1 cellular context compared by ENCODE assay signal in genomic region chr3:72336821-72337479, GRCh38.
TF ChIP-seq lines count a peak whose summit lies in the region.

No MANE protein-coding gene starts in this region.

TF ChIP-seq in K562, 482 proteins besides CTCF, POLR2A, EP300 and RAD21 (continued from another document and continues in another):
- TF ChIP-seq VEZF1 (CRISPR knock-in tag; IDR thresholded peaks at IDR 0.05) (peak; percentile 93), EGR1 (conservative IDR thresholded peaks at IDR 0.05) (no peak), ZNF561 (CRISPR knock-in tag; conservative IDR thresholded peaks at IDR 0.05) (no peak), SREBF1 (IDR thresholded peaks at IDR 0.05; ENCODE audit: borderline replicate concordance, low read depth, low read length) (no peak), TRIM24 (IDR thresholded peaks at IDR 0.05) (peak in 1 of 2 experiments; percentile 13; a peak in 1 of 4 replicates), ATF7 (IDR thresholded peaks at IDR 0.05) (peak; percentile 38; the same call in 1 of the 2 replicates), BHLHE40 (IDR thresholded peaks at IDR 0.05; ENCODE audit: low read length) (peak; percentile 87), TOE1 (IDR thresholded peaks at IDR 0.05; ENCODE audit: borderline replicate concordance) (peak; percentile 64), TOE1 (CRISPR knock-in tag; IDR thresholded peaks at IDR 0.05; ENCODE audit: borderline replicate concordance, low read depth) (no peak), SMARCE1 (IDR thresholded peaks at IDR 0.05) (0 out of 2 replicates have a peak, but pooled peaks have one; percentile 38), MTA3 (IDR thresholded peaks at IDR 0.05; ENCODE audit: borderline replicate concordance) (peak; percentile 57; the same call in 1 of the 2 replicates), ZC3H4 (CRISPR knock-in tag; IDR thresholded peaks at IDR 0.05; ENCODE audit: borderline replicate concordance) (no peak), PKNOX1 (IDR thresholded peaks at IDR 0.05) (peak; percentile 19; the same call in 1 of the 2 replicates), ARID1B (IDR thresholded peaks at IDR 0.05) (peak; percentile 61), LEF1 (IDR thresholded peaks at IDR 0.05) (peak; percentile 68), CXXC5 (CRISPR knock-in tag; IDR thresholded peaks at IDR 0.05) (peak; percentile 44), E2F6 (IDR thresholded peaks at IDR 0.05; ENCODE audit: borderline replicate concordance in 1 of 2, extremely low read depth in 1 of 2, insufficient read depth in 1 of 2, insufficient read length in 1 of 2, low read depth in 1 of 2, low read length in 1 of 2, poor library complexity in 1 of 2, severe bottlenecking in 1 of 2) (peak in 1 of 2 experiments; percentile 33), SMAD4 (CRISPR knock-in tag; conservative IDR thresholded peaks at IDR 0.05) (peak; percentile 63), CBX1 (IDR thresholded peaks at IDR 0.05; ENCODE audit: low read depth) (0 out of 2 replicates have a peak, but pooled peaks have one; percentile 39), JUND (IDR thresholded peaks at IDR 0.05; ENCODE audit: borderline replicate concordance, low read depth, low read length) (peak; percentile 46; the same call in 1 of the 2 replicates), JUND (tag; IDR thresholded peaks at IDR 0.05; ENCODE audit: borderline replicate concordance, low read depth, low read length) (no peak; the same call in 2 of the 3 replicates), MCM2 (IDR thresholded peaks at IDR 0.05; ENCODE audit: low read depth) (no peak), KAT8 (IDR thresholded peaks at IDR 0.05; ENCODE audit: low read depth) (no peak), NFIC (IDR thresholded peaks at IDR 0.05) (peak; percentile 71), HDGF (IDR thresholded peaks at IDR 0.05) (peak; percentile 97), BACH1 (tag; IDR thresholded peaks at IDR 0.05) (no peak), CBFA2T3 (IDR thresholded peaks at IDR 0.05) (peak; percentile 49; the same call in 1 of the 2 replicates), PHF8 (IDR thresholded peaks at IDR 0.05; ENCODE audit: borderline replicate concordance, low read length) (peak; percentile 17; the same call in 1 of the 2 replicates), PHF20 (IDR thresholded peaks at IDR 0.05; ENCODE audit: partially characterized antibody) (peak; percentile 59), RCOR1 (IDR thresholded peaks at IDR 0.05; ENCODE audit: borderline replicate concordance in 1 of 2, low read depth in 2 of 2, low read length in 2 of 2) (0 out of 4 replicates have a peak, but pooled peaks of 1 of the 2 experiments have one; percentile 10), TFAM (CRISPR knock-in tag; conservative IDR thresholded peaks at IDR 0.05) (no peak), L3MBTL2 (IDR thresholded peaks at IDR 0.05) (peak; percentile 69), NCOA4 (IDR thresholded peaks at IDR 0.05; ENCODE audit: partially characterized antibody) (no peak), ETV5 (CRISPR knock-in tag; IDR thresholded peaks at IDR 0.05; ENCODE audit: low read depth) (peak; percentile 36; the same call in 1 of the 2 replicates), MAX (CRISPR knock-in tag; IDR thresholded peaks at IDR 0.05) (peak; percentile 78), EHMT2 (IDR thresholded peaks at IDR 0.05) (peak; percentile 64; the same call in 1 of the 2 replicates), ARID2 (IDR thresholded peaks at IDR 0.05) (peak; percentile 85), NCOR1 (IDR thresholded peaks at IDR 0.05) (peak; percentile 60), ARHGAP35 (IDR thresholded peaks at IDR 0.05; ENCODE audit: partially characterized antibody) (peak; percentile 60), MTA1 (IDR thresholded peaks at IDR 0.05; ENCODE audit: borderline replicate concordance) (0 out of 2 replicates have a peak, but pooled peaks have one; percentile 16), WHSC1 (IDR thresholded peaks at IDR 0.05; ENCODE audit: low read length) (no peak), ZNF431 (CRISPR knock-in tag; IDR thresholded peaks at IDR 0.05) (0 out of 2 replicates have a peak, but pooled peaks have one; percentile 60), POLR3G (IDR thresholded peaks at IDR 0.05; ENCODE audit: extremely low read depth, insufficient read length, insufficient replicate concordance) (no peak), USF1 (CRISPR knock-in tag; IDR thresholded peaks at IDR 0.05) (peak; percentile 39; the same call in 1 of the 2 replicates), CTBP1 (IDR thresholded peaks at IDR 0.05; ENCODE audit: borderline replicate concordance) (peak; percentile 70; the same call in 1 of the 2 replicates), POLR2G (IDR thresholded peaks at IDR 0.05; ENCODE audit: low read depth, low read length) (peak; percentile 31; the same call in 1 of the 2 replicates)
- TF ChIP-seq, protein P1, sequence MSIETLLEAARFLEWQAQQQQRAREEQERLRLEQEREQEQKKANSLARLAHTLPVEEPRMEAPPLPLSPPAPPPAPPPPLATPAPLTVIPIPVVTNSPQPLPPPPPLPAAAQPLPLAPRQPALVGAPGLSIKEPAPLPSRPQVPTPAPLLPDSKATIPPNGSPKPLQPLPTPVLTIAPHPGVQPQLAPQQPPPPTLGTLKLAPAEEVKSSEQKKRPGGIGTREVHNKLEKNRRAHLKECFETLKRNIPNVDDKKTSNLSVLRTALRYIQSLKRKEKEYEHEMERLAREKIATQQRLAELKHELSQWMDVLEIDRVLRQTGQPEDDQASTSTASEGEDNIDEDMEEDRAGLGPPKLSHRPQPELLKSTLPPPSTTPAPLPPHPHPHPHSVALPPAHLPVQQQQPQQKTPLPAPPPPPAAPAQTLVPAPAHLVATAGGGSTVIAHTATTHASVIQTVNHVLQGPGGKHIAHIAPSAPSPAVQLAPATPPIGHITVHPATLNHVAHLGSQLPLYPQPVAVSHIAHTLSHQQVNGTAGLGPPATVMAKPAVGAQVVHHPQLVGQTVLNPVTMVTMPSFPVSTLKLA (conservative IDR thresholded peaks at IDR 0.05): peak; percentile 56 to 73
- TF ChIP-seq, protein P2, sequence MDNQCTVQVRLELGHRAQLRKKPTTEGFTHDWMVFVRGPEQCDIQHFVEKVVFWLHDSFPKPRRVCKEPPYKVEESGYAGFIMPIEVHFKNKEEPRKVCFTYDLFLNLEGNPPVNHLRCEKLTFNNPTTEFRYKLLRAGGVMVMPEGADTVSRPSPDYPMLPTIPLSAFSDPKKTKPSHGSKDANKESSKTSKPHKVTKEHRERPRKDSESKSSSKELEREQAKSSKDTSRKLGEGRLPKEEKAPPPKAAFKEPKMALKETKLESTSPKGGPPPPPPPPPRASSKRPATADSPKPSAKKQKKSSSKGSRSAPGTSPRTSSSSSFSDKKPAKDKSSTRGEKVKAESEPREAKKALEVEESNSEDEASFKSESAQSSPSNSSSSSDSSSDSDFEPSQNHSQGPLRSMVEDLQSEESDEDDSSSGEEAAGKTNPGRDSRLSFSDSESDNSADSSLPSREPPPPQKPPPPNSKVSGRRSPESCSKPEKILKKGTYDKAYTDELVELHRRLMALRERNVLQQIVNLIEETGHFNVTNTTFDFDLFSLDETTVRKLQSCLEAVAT (IDR thresholded peaks at IDR 0.05): peak; percentile 42 to 55; a peak in 2 of 4 replicates
- TF ChIP-seq, protein P3, sequence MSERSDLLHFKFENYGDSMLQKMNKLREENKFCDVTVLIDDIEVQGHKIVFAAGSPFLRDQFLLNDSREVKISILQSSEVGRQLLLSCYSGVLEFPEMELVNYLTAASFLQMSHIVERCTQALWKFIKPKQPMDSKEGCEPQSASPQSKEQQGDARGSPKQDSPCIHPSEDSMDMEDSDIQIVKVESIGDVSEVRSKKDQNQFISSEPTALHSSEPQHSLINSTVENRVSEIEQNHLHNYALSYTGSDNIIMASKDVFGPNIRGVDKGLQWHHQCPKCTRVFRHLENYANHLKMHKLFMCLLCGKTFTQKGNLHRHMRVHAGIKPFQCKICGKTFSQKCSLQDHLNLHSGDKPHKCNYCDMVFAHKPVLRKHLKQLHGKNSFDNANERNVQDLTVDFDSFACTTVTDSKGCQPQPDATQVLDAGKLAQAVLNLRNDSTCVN (CRISPR knock-in tag; IDR thresholded peaks at IDR 0.05): peak; percentile 56; the same call in 1 of the 2 replicates
- TF ChIP-seq, protein P4, sequence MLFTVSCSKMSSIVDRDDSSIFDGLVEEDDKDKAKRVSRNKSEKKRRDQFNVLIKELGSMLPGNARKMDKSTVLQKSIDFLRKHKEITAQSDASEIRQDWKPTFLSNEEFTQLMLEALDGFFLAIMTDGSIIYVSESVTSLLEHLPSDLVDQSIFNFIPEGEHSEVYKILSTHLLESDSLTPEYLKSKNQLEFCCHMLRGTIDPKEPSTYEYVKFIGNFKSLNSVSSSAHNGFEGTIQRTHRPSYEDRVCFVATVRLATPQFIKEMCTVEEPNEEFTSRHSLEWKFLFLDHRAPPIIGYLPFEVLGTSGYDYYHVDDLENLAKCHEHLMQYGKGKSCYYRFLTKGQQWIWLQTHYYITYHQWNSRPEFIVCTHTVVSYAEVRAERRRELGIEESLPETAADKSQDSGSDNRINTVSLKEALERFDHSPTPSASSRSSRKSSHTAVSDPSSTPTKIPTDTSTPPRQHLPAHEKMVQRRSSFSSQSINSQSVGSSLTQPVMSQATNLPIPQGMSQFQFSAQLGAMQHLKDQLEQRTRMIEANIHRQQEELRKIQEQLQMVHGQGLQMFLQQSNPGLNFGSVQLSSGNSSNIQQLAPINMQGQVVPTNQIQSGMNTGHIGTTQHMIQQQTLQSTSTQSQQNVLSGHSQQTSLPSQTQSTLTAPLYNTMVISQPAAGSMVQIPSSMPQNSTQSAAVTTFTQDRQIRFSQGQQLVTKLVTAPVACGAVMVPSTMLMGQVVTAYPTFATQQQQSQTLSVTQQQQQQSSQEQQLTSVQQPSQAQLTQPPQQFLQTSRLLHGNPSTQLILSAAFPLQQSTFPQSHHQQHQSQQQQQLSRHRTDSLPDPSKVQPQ (CRISPR knock-in tag; IDR thresholded peaks at IDR 0.05; ENCODE audit: borderline replicate concordance): no peak
- TF ChIP-seq, protein P5, sequence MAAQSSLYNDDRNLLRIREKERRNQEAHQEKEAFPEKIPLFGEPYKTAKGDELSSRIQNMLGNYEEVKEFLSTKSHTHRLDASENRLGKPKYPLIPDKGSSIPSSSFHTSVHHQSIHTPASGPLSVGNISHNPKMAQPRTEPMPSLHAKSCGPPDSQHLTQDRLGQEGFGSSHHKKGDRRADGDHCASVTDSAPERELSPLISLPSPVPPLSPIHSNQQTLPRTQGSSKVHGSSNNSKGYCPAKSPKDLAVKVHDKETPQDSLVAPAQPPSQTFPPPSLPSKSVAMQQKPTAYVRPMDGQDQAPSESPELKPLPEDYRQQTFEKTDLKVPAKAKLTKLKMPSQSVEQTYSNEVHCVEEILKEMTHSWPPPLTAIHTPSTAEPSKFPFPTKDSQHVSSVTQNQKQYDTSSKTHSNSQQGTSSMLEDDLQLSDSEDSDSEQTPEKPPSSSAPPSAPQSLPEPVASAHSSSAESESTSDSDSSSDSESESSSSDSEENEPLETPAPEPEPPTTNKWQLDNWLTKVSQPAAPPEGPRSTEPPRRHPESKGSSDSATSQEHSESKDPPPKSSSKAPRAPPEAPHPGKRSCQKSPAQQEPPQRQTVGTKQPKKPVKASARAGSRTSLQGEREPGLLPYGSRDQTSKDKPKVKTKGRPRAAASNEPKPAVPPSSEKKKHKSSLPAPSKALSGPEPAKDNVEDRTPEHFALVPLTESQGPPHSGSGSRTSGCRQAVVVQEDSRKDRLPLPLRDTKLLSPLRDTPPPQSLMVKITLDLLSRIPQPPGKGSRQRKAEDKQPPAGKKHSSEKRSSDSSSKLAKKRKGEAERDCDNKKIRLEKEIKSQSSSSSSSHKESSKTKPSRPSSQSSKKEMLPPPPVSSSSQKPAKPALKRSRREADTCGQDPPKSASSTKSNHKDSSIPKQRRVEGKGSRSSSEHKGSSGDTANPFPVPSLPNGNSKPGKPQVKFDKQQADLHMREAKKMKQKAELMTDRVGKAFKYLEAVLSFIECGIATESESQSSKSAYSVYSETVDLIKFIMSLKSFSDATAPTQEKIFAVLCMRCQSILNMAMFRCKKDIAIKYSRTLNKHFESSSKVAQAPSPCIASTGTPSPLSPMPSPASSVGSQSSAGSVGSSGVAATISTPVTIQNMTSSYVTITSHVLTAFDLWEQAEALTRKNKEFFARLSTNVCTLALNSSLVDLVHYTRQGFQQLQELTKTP (IDR thresholded peaks at IDR 0.05; ENCODE audit: low read depth in 1 of 2, partially characterized antibody in 2 of 2): peak in 1 of 2 experiments; percentile 54
